In the genomic region with DNA sequence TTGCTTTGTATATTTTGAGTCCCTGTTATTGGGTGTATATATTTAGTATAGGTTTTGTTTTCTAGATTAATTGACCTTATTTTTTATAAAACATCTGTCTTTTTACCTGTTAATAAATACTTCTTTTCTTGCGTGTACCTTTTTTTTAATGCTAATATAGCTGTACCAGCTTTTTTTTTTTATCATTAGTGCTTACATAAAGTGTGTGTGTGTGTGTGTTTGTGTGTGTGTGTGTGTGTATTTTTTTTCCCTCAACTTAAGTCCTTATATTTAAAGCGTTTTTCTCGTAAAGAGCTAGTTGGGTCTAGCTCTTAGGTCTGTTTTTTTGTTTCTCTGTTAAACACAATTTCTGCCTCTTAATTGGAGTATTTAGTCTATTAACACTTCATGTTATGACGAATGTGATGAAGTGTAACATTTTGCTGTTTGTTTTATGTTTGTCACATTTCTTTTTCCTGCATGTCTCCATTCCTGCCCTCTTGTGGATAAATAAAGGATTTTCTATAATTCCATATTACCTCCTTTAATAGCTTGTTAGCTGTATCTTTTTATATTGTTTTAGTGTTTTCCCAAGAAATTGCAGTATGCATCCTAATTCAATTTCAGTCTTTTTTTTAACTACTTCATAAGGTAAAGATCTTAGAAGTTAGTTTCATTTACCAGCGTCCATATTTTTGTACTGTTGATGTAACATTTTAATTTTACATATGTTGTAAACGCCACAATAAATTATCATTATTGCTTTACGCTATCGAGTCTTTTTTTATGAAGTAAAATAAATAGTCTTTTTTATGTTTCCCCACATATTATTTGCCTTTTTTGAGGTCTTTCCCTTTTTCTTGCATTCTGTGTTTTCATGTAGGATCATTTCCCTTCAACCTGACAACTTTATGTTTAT, we compare ENCODE assay signal across 9 cellular contexts. TPM values are rescaled to one million over a fixed set of nuclear protein-coding genes. Genes with fewer than 3 reads are reported as not detected.
DNase-seq lines count a peak whose midpoint lies in the region; ATAC-seq and TF ChIP-seq lines count a peak whose summit lies in the region.
"Had no signal": no experiment of that assay in that cellular context is flagged by ENCODE, and none has a peak within 500 bp of the region (broad histone marks: within the 10 kb centered on the region; RNA-seq: fewer than 3 reads in every experiment).

No MANE protein-coding gene starts in this region.

- intact Hi-C loops in mammary epithelial cell (cut with micrococcal nuclease), result no loop called here

- peaks cover 18% of the 10 kb centered on the region for H3K4me1 ChIP-seq in mammary epithelial cell (ENCODE audit: insufficient read depth, low read length)

- CTCF ChIA-PET in mammary epithelial cell (lab: Charles Lee; ENCODE audit: low non-redundant PET), result interaction anchor here (0.6 to 0.8 kb wide), 3 partner anchors 220 to 524 kb away, joined by 4 to 6 read pairs (median 5); no protein-coding TSS in a partner anchor

- H3K4me2 ChIP-seq in mammary epithelial cell (ENCODE audit: insufficient read depth, low read depth, low read length) (no peak overlapping the region), neural cell (ENCODE audit: low read length) (peak overlapping the region; percentile 85)

- H2AFZ ChIP-seq in mammary epithelial cell (ENCODE audit: low read depth, low read length), result no peak overlapping the region
- H2AFZ ChIP-seq in neural cell (ENCODE audit: low read depth, low read length), result no peak overlapping the region

- ATAC-seq in GM19397 (IDR thresholded peaks at IDR 0.05; ENCODE audit: unreplicated experiment) (no peak), HG02840 (IDR thresholded peaks at IDR 0.05; ENCODE audit: low FRiP score, unreplicated experiment) (no peak)

- no peak overlapping the region for H3K9ac ChIP-seq in mammary epithelial cell (ENCODE audit: insufficient read depth, low read length)
- H3K9ac ChIP-seq in neural cell (ENCODE audit: low read length), result no peak overlapping the region

- TF ChIP-seq RAD21 in neural cell (conservative IDR thresholded peaks at IDR 0.05), result peak; percentile 57

- no peak overlapping the region for H3K4me3 ChIP-seq in mammary epithelial cell (replicated peaks in 1 of 3; ENCODE audit: insufficient read depth in 1 of 3, low read depth in 2 of 3, low read length in 3 of 3)
- peak overlapping the region; percentile 80 for H3K4me3 ChIP-seq in neural cell (ENCODE audit: low read length)

- peaks cover 4% of the 10 kb centered on the region for H4K20me1 ChIP-seq in mammary epithelial cell (ENCODE audit: insufficient read depth, low read length)
- H4K20me1 ChIP-seq in neural cell (ENCODE audit: insufficient read depth), result peaks cover 2% of the 10 kb centered on the region

- H3K36me3 ChIP-seq in mammary epithelial cell (ENCODE audit: insufficient read depth, low read length) (peaks cover 16% of the 10 kb centered on the region), neural cell (ENCODE audit: insufficient read depth, low read length) (peaks cover 15% of the 10 kb centered on the region)

- WGBS in mammary epithelial cell (ENCODE audit: low coverage, missing lambda C conversion rate), result 64% methylated on average over 8 of the region's 8 CpGs

- no peak overlapping the region for H3K27ac ChIP-seq in mammary epithelial cell (ENCODE audit: insufficient read depth, low read depth, low read length)
- no peak overlapping the region for H3K27ac ChIP-seq in neural cell (ENCODE audit: low read length)

- no peaks in the 10 kb centered on the region for H3K27me3 ChIP-seq in mammary epithelial cell (ENCODE audit: insufficient read depth, low read length)
- no peaks in the 10 kb centered on the region for H3K27me3 ChIP-seq in neural cell (ENCODE audit: insufficient read depth, low read depth, low read length)

- no peaks in the 10 kb centered on the region for H3K9me2 ChIP-seq in neural cell (ENCODE audit: insufficient read depth, low read length)

- no peak for TF ChIP-seq EP300 in neural cell (conservative IDR thresholded peaks at IDR 0.05; ENCODE audit: poor library complexity, severe bottlenecking)

- H3F3A ChIP-seq in neural cell (ENCODE audit: insufficient read depth, low read length, poor library complexity, severe bottlenecking), result peaks cover 4% of the 10 kb centered on the region

- dilution Hi-C loops in mammary epithelial cell (cut with HindIII; ENCODE audit: low sequenced_read_pairs), result no loop called here

- in situ Hi-C loops in mammary epithelial cell (cut with MboI; ENCODE audit: low sequenced_read_pairs in 2 of 2), result no loop called here

- BruUV-seq in mammary epithelial cell (replicated peaks; lab: Mats Ljungman, UMichigan), result no TSS peak

- peaks cover 69% of the 10 kb centered on the region for H3K79me2 ChIP-seq in mammary epithelial cell (ENCODE audit: insufficient read depth, low read length)
- H3K79me2 ChIP-seq in neural cell (replicated peaks; ENCODE audit: insufficient read depth, low read length), result peaks cover 54% of the 10 kb centered on the region

- DNase-seq in DMS53 (lab: John Stamatoyannopoulos, UW), result peak; percentile 33
- no peak for DNase-seq in DMS53 treated with DMSO at 0.1 percent for 48 hours (lab: John Stamatoyannopoulos, UW; ENCODE audit: unreplicated experiment)
- peak; percentile 57 for DNase-seq in NCI-H1694 (lab: John Stamatoyannopoulos, UW)
- no peak for DNase-seq in mammary epithelial cell
- no peak for DNase-seq in HPDE6-E6E7 (ENCODE audit: extremely low spot score)

- H3K9me3 ChIP-seq in mammary epithelial cell (replicated peaks; ENCODE audit: insufficient read depth, low read length) (no peaks in the 10 kb centered on the region), neural cell (ENCODE audit: low read length) (no peaks in the 10 kb centered on the region)

- TF ChIP-seq CTCF in mammary epithelial cell (conservative IDR thresholded peaks at IDR 0.05 in 1 of 2, IDR thresholded peaks at IDR 0.05 in 1 of 2; ENCODE audit: extremely low read depth in 1 of 2, insufficient read depth in 1 of 2, low read depth in 1 of 2, low read length in 2 of 2), result peak; percentile 51
- TF ChIP-seq CTCF in neural cell (IDR thresholded peaks at IDR 0.05; ENCODE audit: poor library complexity, severe bottlenecking), result peak; percentile 60

TF ChIP-seq in neural cell, 6 proteins besides CTCF, POLR2A, EP300 and RAD21:
- TF ChIP-seq EZH2 (IDR thresholded peaks at IDR 0.05; ENCODE audit: borderline replicate concordance, insufficient read depth, low read length, poor library complexity, severe bottlenecking) (no peak), TAF1 (IDR thresholded peaks at IDR 0.05; ENCODE audit: low read depth) (no peak), POLR2AphosphoS5 (IDR thresholded peaks at IDR 0.05) (no peak), SMC3 (conservative IDR thresholded peaks at IDR 0.05; ENCODE audit: poor library complexity) (peak; percentile 69)

RNA-seq across cellular contexts. Expression of a gene that starts 4.3 kb away (rescaled TPM):
- 100 to 1,000 TPM in 1 of 2 donors, 10 to 100 TPM in 1; 83.8 to 108 TPM for total RNA-seq in mammary epithelial cell
- polyA plus RNA-seq in mammary epithelial cell (116 TPM), neural cell (313 and 343 TPM in 2 replicates)
- polyA minus RNA-seq in mammary epithelial cell (42.8 TPM), neural cell (263 and 269 TPM in 2 replicates)

RNA-seq across cellular contexts. Expression of a gene that starts 34.9 kb away (rescaled TPM):
- total RNA-seq in mammary epithelial cell, result 1 to 10 TPM in 1 of 2 donors, not detected in 1; 1.2 TPM
- 2.1 TPM for polyA plus RNA-seq in mammary epithelial cell
- 9.3 TPM for polyA minus RNA-seq in mammary epithelial cell
- 1.4 TPM in 1 of 2 replicates, not detected in the other for polyA plus RNA-seq in neural cell
- polyA minus RNA-seq in neural cell, result not detected in 2 replicates
- total RNA-seq: T-helper 2 cell treated with Interferon-gamma antibody and Interleukin-4, amounts not matched to agents 100 ng/mL and 5 ng/mL, for 36 hours had no signal

Comparison
In these comparisons a context has a peak if more than half of its experiments do, and no peak if none do; other contexts are left out.
1. DNase-seq: peak in DMS53 (single experiment) and NCI-H1694 (single experiment); none in DMS53 treated with DMSO at 0.1 percent for 48 hours (single experiment), mammary epithelial cell (single experiment) and HPDE6-E6E7 (single experiment).